ENCODE assay signal across 22 cellular contexts in genomic region chr7:32579776-32580175, GRCh38.
"Had no signal": no experiment of that assay in that cellular context is flagged by ENCODE, and none has a peak within 500 bp of the region (broad histone marks: within the 10 kb centered on the region; RNA-seq: fewer than 3 reads in every experiment).

No MANE protein-coding gene starts in this region.

- H3K27me3 Mint-ChIP-seq: brain; central memory CD8-positive, alpha-beta T cell; stimulated activated naive CD8-positive, alpha-beta T cell treated with anti-CD3 and anti-CD28 coated beads, Interleukin-15, Interleukin-2, amounts not matched to agents 100 ng/mL and 50 ng/mL, for 24 hours had no signal

- H3K4me1 Mint-ChIP-seq: brain; central memory CD8-positive, alpha-beta T cell; nephron had no signal

- H3K4me1 ChIP-seq: colonic mucosa had no signal

- ATAC-seq: gastroesophageal sphincter had no signal

- H3K9me3 ChIP-seq: colonic mucosa, gastroesophageal sphincter, heart right ventricle, transverse colon had no signal

- H3K36me3 ChIP-seq: colonic mucosa had no signal

- H3K27ac Mint-ChIP-seq: activated T-helper 1 cell treated with anti-CD3 and anti-CD28 coated beads, Interleukin-12 subunit alpha, Interleukin-12 subunit beta, Interleukin-2, Interleukin-4 antibody, amounts not matched to agents 30 ng/mL and 10 ng/mL and 1 ng/mL, durations not matched to agents 14 hours and 24 hours and 36 hours; mesothelial cell of epicardium; nephron; stimulated activated naive CD8-positive, alpha-beta T cell treated with anti-CD3 and anti-CD28 coated beads, Interleukin-15, Interleukin-2, amounts not matched to agents 100 ng/mL and 50 ng/mL, for 24 hours had no signal

- H3K9me3 Mint-ChIP-seq: activated T-helper 1 cell treated with anti-CD3 and anti-CD28 coated beads, Interleukin-12 subunit alpha, Interleukin-12 subunit beta, Interleukin-2, Interleukin-4 antibody, amounts not matched to agents 30 ng/mL and 10 ng/mL and 1 ng/mL, durations not matched to agents 14 hours and 24 hours and 36 hours; brain; central memory CD8-positive, alpha-beta T cell; mesothelial cell of epicardium; nephron; stimulated activated naive CD8-positive, alpha-beta T cell treated with anti-CD3 and anti-CD28 coated beads, Interleukin-15, Interleukin-2, amounts not matched to agents 100 ng/mL and 50 ng/mL, for 24 hours had no signal

- DNase-seq: activated CD4-positive, alpha-beta T cell treated with anti-CD3 and anti-CD28 coated beads for 1 hour; activated CD4-positive, alpha-beta T cell treated with anti-CD3 and anti-CD28 coated beads, Interleukin-2, amount 50 U/mL, for 4 hours; activated gamma-delta T cell treated with Interleukin-2 at 50 U/mL for 16 hours; anterior cingulate cortex; colonic mucosa; heart right ventricle; nucleus accumbens; posterior cingulate gyrus; stimulated activated CD4-positive, alpha-beta T cell treated with anti-CD3 and anti-CD28 coated beads, Interleukin-15, amount 100 ng/mL, for 24 hours; stimulated activated CD4-positive, alpha-beta T cell treated with anti-CD3 and anti-CD28 coated beads, Interleukin-2, amount 100 ng/mL, for 48 hours; SW 1271; T-helper 2 cell; transverse colon; WERI-Rb-1 had no signal

- H3K27me3 ChIP-seq: colonic mucosa, gastroesophageal sphincter, heart right ventricle, transverse colon had no signal

- H3K4me3 Mint-ChIP-seq: activated T-helper 1 cell treated with anti-CD3 and anti-CD28 coated beads, Interleukin-12 subunit alpha, Interleukin-12 subunit beta, Interleukin-2, Interleukin-4 antibody, amounts not matched to agents 30 ng/mL and 10 ng/mL and 1 ng/mL, durations not matched to agents 14 hours and 24 hours and 36 hours; brain; central memory CD8-positive, alpha-beta T cell; mesothelial cell of epicardium; nephron; stimulated activated naive CD8-positive, alpha-beta T cell treated with anti-CD3 and anti-CD28 coated beads, Interleukin-15, Interleukin-2, amounts not matched to agents 100 ng/mL and 50 ng/mL, for 24 hours had no signal

- H3K27ac ChIP-seq: colonic mucosa, gastroesophageal sphincter, skin epidermis, transverse colon, WERI-Rb-1 had no signal

- H3K4me3 ChIP-seq: colonic mucosa, gastroesophageal sphincter, heart right ventricle, skin epidermis, transverse colon had no signal
